ENCODE assay signal across 12 cellular contexts in the genomic region with DNA sequence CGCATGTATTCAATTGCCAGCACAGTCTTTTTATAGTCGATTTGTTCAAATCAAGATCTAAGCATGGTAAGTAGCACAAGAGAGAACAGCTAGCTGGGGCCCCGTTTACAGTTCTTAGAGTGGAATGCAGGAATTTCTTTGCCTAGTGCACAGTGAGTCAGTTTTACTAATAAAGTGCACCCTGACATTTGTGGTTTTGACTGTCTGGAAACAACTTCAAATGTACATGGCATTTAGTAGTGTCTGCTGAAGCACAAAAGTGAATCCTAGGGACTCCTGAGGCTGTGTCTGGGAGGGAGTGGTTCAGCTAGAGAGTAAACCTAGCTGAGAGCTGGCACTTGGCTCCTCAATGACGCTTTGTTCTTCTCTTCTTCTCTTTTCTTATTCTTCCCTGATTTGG.
A peak's percentile ranks its signal among the peaks of the same experiment; 100 is the strongest.
DNase-seq lines count a peak whose midpoint lies in the region; ATAC-seq, FAIRE-seq and TF ChIP-seq lines count a peak whose summit lies in the region.
"Had no signal": no experiment of that assay in that cellular context is flagged by ENCODE, and none has a peak within 500 bp of the region (broad histone marks: within the 10 kb centered on the region; RNA-seq: fewer than 3 reads in every experiment).

No MANE protein-coding gene starts in this region.

- H3K27ac Mint-ChIP-seq in osteocyte (ENCODE audit: unreplicated experiment) = peak overlapping the region; percentile 91

- H3K9me3 Mint-ChIP-seq in osteocyte (ENCODE audit: unreplicated experiment) = peaks cover 3% of the 10 kb centered on the region

- peaks cover 46% of the 10 kb centered on the region for H3K4me1 Mint-ChIP-seq in osteocyte (ENCODE audit: unreplicated experiment)

- ATAC-seq in HG03135 (IDR thresholded peaks at IDR 0.05; ENCODE audit: unreplicated experiment) (no peak), GM21447 (IDR thresholded peaks at IDR 0.05; ENCODE audit: unreplicated experiment) (no peak), HG03565 (IDR thresholded peaks at IDR 0.05; ENCODE audit: unreplicated experiment) (no peak)

- H3K36me3 Mint-ChIP-seq in osteocyte (ENCODE audit: unreplicated experiment) = no peaks in the 10 kb centered on the region

- FAIRE-seq in endometrium (lab: Jason Lieb, UNC) = peak; percentile 66

- TF ChIP-seq CTCF in osteocyte (IDR thresholded peaks at IDR 0.05) = no peak

- no peaks in the 10 kb centered on the region for H3K27me3 Mint-ChIP-seq in osteocyte (ENCODE audit: unreplicated experiment)

- no peak overlapping the region for H3K4me3 Mint-ChIP-seq in osteocyte (ENCODE audit: unreplicated experiment)

- DNase-seq in GM04503 (ENCODE audit: low read depth) (peak; percentile 93), RPMI7951 (ENCODE audit: low read depth) (peak; percentile 97), osteocyte (ENCODE audit: extremely low spot score, unreplicated experiment) (no peak), NCI-H2029 treated with DMSO at 0.1 percent for 48 hours (lab: John Stamatoyannopoulos, UW) (no peak)
- DNase-seq: activated CD4-positive, alpha-beta T cell treated with anti-CD3 and anti-CD28 coated beads for 1 hour; adrenal gland; hypothalamus; nucleus accumbens had no signal

Comparison
In these comparisons a context has a peak if more than half of its experiments do, and no peak if none do; other contexts are left out.
1. DNase-seq: peak in GM04503 (single experiment) and RPMI7951 (single experiment); none in osteocyte (single experiment) and NCI-H2029 treated with DMSO at 0.1 percent for 48 hours (single experiment).